In the genomic region with DNA sequence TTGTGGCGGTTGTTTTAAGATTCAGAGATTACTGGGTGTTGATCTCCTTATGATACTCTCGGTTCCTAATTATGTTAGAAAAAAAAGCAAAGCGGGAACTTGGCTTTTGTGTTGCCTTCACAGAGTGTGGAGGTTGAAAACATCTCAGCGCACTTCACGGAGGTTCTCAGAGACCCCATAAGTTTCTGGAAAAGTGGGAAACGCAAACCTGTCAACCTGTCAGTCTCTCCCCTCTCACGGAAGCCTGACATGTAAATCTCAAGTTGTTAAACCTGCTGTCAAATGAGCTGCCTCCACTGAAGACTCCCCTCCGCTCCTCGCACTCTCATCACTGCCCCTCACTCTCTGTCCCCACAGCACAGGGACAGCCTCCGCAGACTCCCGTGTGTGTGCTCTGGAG, we compare ENCODE assay signal across 2 cellular contexts.
TF ChIP-seq lines count a peak whose summit lies in the region.

No MANE protein-coding gene starts in this region.

TF ChIP-seq in H1, 55 proteins besides CTCF, POLR2A, EP300 and RAD21:
- no peak for TF ChIP-seq KDM1A (IDR thresholded peaks at IDR 0.05; ENCODE audit: borderline replicate concordance, low read length)
- TF ChIP-seq HDAC2 (IDR thresholded peaks at IDR 0.05; ENCODE audit: borderline replicate concordance in 1 of 2, low read depth in 2 of 2, low read length in 2 of 2), result no peak
- TF ChIP-seq POU5F1 (IDR thresholded peaks at IDR 0.05; ENCODE audit: low read depth, low read length), result no peak
- no peak for TF ChIP-seq TBP (IDR thresholded peaks at IDR 0.05; ENCODE audit: low read depth, low read length)
- no peak for TF ChIP-seq CEBPB (IDR thresholded peaks at IDR 0.05; ENCODE audit: low read depth, low read length)
- TF ChIP-seq RNF2 (IDR thresholded peaks at IDR 0.05; ENCODE audit: borderline replicate concordance, low read depth, low read length, missing control alignments, poor library complexity, severe bottlenecking), result no peak
- TF ChIP-seq YY1 (IDR thresholded peaks at IDR 0.05; ENCODE audit: low read depth, low read length), result no peak
- TF ChIP-seq CHD7 (IDR thresholded peaks at IDR 0.05; ENCODE audit: insufficient replicate concordance, low read length), result no peak
- no peak for TF ChIP-seq GTF2F1 (IDR thresholded peaks at IDR 0.05; ENCODE audit: borderline replicate concordance, low read depth, low read length)

TF ChIP-seq in neural cell, 6 proteins besides CTCF, POLR2A, EP300 and RAD21:
- no peak for TF ChIP-seq EZH2 (IDR thresholded peaks at IDR 0.05; ENCODE audit: borderline replicate concordance, insufficient read depth, low read length, poor library complexity, severe bottlenecking)
- no peak for TF ChIP-seq MXI1 (conservative IDR thresholded peaks at IDR 0.05; ENCODE audit: poor library complexity, severe bottlenecking)
- TF ChIP-seq, protein P1, sequence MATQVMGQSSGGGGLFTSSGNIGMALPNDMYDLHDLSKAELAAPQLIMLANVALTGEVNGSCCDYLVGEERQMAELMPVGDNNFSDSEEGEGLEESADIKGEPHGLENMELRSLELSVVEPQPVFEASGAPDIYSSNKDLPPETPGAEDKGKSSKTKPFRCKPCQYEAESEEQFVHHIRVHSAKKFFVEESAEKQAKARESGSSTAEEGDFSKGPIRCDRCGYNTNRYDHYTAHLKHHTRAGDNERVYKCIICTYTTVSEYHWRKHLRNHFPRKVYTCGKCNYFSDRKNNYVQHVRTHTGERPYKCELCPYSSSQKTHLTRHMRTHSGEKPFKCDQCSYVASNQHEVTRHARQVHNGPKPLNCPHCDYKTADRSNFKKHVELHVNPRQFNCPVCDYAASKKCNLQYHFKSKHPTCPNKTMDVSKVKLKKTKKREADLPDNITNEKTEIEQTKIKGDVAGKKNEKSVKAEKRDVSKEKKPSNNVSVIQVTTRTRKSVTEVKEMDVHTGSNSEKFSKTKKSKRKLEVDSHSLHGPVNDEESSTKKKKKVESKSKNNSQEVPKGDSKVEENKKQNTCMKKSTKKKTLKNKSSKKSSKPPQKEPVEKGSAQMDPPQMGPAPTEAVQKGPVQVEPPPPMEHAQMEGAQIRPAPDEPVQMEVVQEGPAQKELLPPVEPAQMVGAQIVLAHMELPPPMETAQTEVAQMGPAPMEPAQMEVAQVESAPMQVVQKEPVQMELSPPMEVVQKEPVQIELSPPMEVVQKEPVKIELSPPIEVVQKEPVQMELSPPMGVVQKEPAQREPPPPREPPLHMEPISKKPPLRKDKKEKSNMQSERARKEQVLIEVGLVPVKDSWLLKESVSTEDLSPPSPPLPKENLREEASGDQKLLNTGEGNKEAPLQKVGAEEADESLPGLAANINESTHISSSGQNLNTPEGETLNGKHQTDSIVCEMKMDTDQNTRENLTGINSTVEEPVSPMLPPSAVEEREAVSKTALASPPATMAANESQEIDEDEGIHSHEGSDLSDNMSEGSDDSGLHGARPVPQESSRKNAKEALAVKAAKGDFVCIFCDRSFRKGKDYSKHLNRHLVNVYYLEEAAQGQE (IDR thresholded peaks at IDR 0.05; ENCODE audit: borderline replicate concordance), result peak; percentile 78
- TF ChIP-seq SMC3 (conservative IDR thresholded peaks at IDR 0.05; ENCODE audit: poor library complexity), result no peak
- peak; percentile 34 for TF ChIP-seq POLR2AphosphoS5 (IDR thresholded peaks at IDR 0.05)
- TF ChIP-seq TAF1 (IDR thresholded peaks at IDR 0.05; ENCODE audit: low read depth), result no peak
